Comparison of ENCODE assay signal across 17 cellular contexts in the genomic region with DNA sequence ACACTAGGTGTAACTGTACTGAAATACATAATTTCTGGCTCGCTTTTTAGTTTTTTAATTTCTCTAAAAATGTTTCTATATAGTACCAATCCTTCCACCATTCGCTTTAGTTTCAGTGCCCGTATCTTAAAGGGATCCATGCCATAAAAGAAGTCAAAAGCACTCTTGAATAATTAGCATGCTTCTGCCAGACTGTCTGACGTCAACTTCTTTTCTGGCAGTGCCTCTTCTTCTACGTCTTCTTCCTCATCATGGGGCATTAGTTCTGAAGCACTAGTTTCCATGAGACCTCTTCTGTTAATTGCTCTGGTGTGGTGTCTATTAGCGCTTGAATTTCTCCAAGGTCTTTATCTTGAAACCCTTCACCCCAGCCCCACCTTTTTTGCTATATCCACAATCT.
"Had no signal": no experiment of that assay in that cellular context is flagged by ENCODE, and none has a peak within 500 bp of the region (broad histone marks: within the 10 kb centered on the region; RNA-seq: fewer than 3 reads in every experiment).

No MANE protein-coding gene starts in this region.

- DNase-seq: activated CD4-positive, alpha-beta memory T cell treated with anti-CD3 and anti-CD28 coated beads for 36 hours; activated CD4-positive, alpha-beta T cell treated with anti-CD3 and anti-CD28 coated beads for 48 hours; activated gamma-delta T cell; activated naive CD4-positive, alpha-beta T cell treated with anti-CD3 and anti-CD28 coated beads, Interleukin-2, amount 50 U/mL, for 16 hours; activated T-cell treated with anti-CD3 and anti-CD28 coated beads for 4 hours; effector memory CD8-positive, alpha-beta T cell; esophagus squamous epithelium; heart right ventricle; lower lobe of right lung; psoas muscle; right cardiac atrium; stimulated activated CD4-positive, alpha-beta T cell treated with anti-CD3 and anti-CD28 coated beads, Interleukin-2, amount 100 ng/mL, for 24 hours; stimulated activated naive CD8-positive, alpha-beta T cell treated with anti-CD3 and anti-CD28 coated beads, Interleukin-15, amount 100 ng/mL, for 72 hours had no signal

- H3K36me3 ChIP-seq: heart right ventricle, lower lobe of right lung, suprapubic skin had no signal

- H3K27ac ChIP-seq: esophagus squamous epithelium, heart right ventricle, lower lobe of right lung, psoas muscle, suprapubic skin, tibial nerve had no signal

- ATAC-seq: effector memory CD8-positive, alpha-beta T cell; heart right ventricle; lower lobe of right lung; natural killer cell treated with Interleukin-12 subunit alpha and Interleukin-12 subunit beta and Interleukin-15 and Interleukin-18, amount 100 ng/mL, for 72 hours; psoas muscle; right cardiac atrium; stimulated activated effector memory CD8-positive, alpha-beta T cell treated with anti-CD3 and anti-CD28 coated beads, Interleukin-12 subunit alpha, Interleukin-12 subunit beta, amount 100 ng/mL, for 72 hours had no signal

- H3K9me3 ChIP-seq: psoas muscle, suprapubic skin had no signal

- H3K4me1 ChIP-seq: psoas muscle had no signal

- H3K27me3 ChIP-seq: esophagus squamous epithelium, suprapubic skin, tibial nerve had no signal

- H3K4me3 ChIP-seq: esophagus squamous epithelium, heart right ventricle, lower lobe of right lung, psoas muscle, suprapubic skin, tibial nerve had no signal
